12 cellular contexts compared by ENCODE assay signal in genomic region chr2:88838165-88838635, GRCh38.
DNase-seq lines count a peak whose midpoint lies in the region; ATAC-seq and TF ChIP-seq lines count a peak whose summit lies in the region.
"Had no signal": no experiment of that assay in that cellular context is flagged by ENCODE, and none has a peak within 500 bp of the region (broad histone marks: within the 10 kb centered on the region; RNA-seq: fewer than 3 reads in every experiment).

No MANE protein-coding gene starts in this region.

- H3K36me3 ChIP-seq in mucosa of descending colon (ENCODE audit: low read depth): no peaks in the 10 kb centered on the region
- H3K36me3 ChIP-seq: stomach had no signal

- no peaks in the 10 kb centered on the region for H3K9me3 ChIP-seq in mucosa of descending colon
- H3K9me3 ChIP-seq: stomach had no signal

- ATAC-seq in GM18868 (IDR thresholded peaks at IDR 0.05; ENCODE audit: unreplicated experiment) (peak; percentile 81), GM21528 (IDR thresholded peaks at IDR 0.05; ENCODE audit: low FRiP score, unreplicated experiment) (peak; percentile 77), HG03196 (IDR thresholded peaks at IDR 0.05; ENCODE audit: unreplicated experiment) (peak; percentile 78), mucosa of descending colon (peak; percentile 62)

- no peaks in the 10 kb centered on the region for H3K4me1 ChIP-seq in mucosa of descending colon (ENCODE audit: low read depth)
- H3K4me1 ChIP-seq: stomach had no signal

- no peak for TF ChIP-seq CTCF in mucosa of descending colon (IDR thresholded peaks at IDR 0.05)
- TF ChIP-seq CTCF in dorsolateral prefrontal cortex (IDR thresholded peaks at IDR 0.05 in 54 of 56, conservative IDR thresholded peaks at IDR 0.05 in 2 of 56; ENCODE audit: low read depth in 1 of 56, partially characterized antibody in 56 of 56): no peak

- H3K4me3 ChIP-seq in mucosa of descending colon: no peak overlapping the region
- no peak overlapping the region for H3K4me3 ChIP-seq in dorsolateral prefrontal cortex
- H3K4me3 ChIP-seq: stomach had no signal

- intact Hi-C loops in mucosa of descending colon (cut with DNase I, micrococcal nuclease) (loop anchor here in 1 of 2 donors (10.0 kb wide), 1 partner anchor 93 kb away; no protein-coding TSS in a partner anchor), dorsolateral prefrontal cortex (cut with DNase I) (no loop called here)

- DNase-seq in mucosa of descending colon (peak in 1 of 3 donors; percentile 31), dorsolateral prefrontal cortex (no peak), NOMO-1 treated with DMSO at 0.1 percent for 48 hours (lab: John Stamatoyannopoulos, UW; ENCODE audit: unreplicated experiment) (no peak), NCI-H146 (lab: John Stamatoyannopoulos, UW) (no peak), NCI-H1105 (lab: John Stamatoyannopoulos, UW) (no peak)
- DNase-seq: activated CD4-positive, alpha-beta T cell treated with anti-CD3 and anti-CD28 coated beads, Interleukin-2, amount 50 U/mL, for 48 hours; DND-41; mammary epithelial cell; stomach had no signal

- no peak overlapping the region for H3K27ac ChIP-seq in dorsolateral prefrontal cortex
- H3K27ac ChIP-seq: stomach had no signal

- H3K27me3 ChIP-seq in dorsolateral prefrontal cortex: peaks cover 0 to 24% (median 0%) of the 10 kb centered on the region in 45 donors
